8 cellular contexts compared by ENCODE assay signal in the genomic region with DNA sequence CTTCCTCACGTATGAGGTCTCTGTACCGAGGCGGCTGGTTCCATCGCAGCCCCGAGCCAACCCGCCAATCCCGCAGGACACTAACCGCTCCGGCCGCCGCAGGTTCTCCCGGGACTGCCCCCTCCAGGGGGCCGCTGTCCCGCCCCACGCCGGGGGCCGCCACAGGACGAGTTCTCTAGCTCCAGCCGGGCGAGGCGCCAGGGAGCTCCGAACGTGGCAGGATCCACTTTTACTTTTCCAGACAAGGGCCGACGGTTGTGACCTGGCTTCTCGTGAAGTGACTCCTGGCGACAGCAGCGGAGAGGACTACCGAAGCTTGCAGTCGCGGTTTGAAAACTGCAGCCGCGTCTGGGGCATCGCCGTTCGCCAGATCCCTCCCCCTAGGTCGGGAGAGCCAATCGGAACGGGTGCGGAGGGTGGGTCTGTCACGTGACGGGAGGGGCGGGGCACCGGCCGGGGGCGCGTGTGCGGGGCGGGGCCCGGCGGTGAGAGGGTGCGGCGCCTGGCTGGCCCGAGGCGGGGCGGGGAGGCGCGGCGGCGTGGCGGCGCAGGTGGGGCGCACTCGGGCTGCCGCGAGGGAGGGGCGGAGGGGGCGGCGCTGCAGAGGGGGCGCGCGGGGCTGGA. TPM values are rescaled to one million over a fixed set of nuclear protein-coding genes. Genes with fewer than 3 reads are reported as not detected.
A peak's percentile ranks its signal among the peaks of the same experiment; 100 is the strongest.
DNase-seq lines count a peak whose midpoint lies in the region; ATAC-seq and TF ChIP-seq lines count a peak whose summit lies in the region.

TSS of gene STK17B (minus strand) at position 331 of the 624 bp plus-strand sequence. CDS start 8,195 bp downstream, outside the sequence.

- CTCF ChIA-PET in activated CD8-positive, alpha-beta memory T cell treated with anti-CD3 and anti-CD28 coated beads, Interleukin-2, amount 10 ng/mL, durations not matched to agents 7 days and 5 days (lab: Charles Lee) = interaction anchor here (0.9 to 1.9 kb wide), 10 partner anchors 12 to 105 kb away, joined by 3 to 7 read pairs (median 4); no protein-coding TSS in a partner anchor

- H3K9ac ChIP-seq in endodermal cell (ENCODE audit: extremely low read depth, low read length, poor library complexity, severe bottlenecking) = peak within 1 kb of the TSS; percentile 56

- peak; percentile 50 for ATAC-seq in GM19467 (IDR thresholded peaks at IDR 0.05; ENCODE audit: unreplicated experiment)
- ATAC-seq in activated CD8-positive, alpha-beta memory T cell treated with anti-CD3 and anti-CD28 coated beads, Interleukin-2, amount 10 ng/mL, durations not matched to agents 7 days and 5 days = peak; percentile 65

- H3K4me1 ChIP-seq in endodermal cell (ENCODE audit: control insufficient read depth, insufficient read depth, low read length) = no peaks in the 10 kb centered on the region

- H3K36me3 Mint-ChIP-seq in activated CD8-positive, alpha-beta memory T cell treated with anti-CD3 and anti-CD28 coated beads, Interleukin-2, amount 10 ng/mL, durations not matched to agents 7 days and 5 days = peaks cover 69% of the 10 kb centered on the region
- no peaks in the 10 kb centered on the region for H3K36me3 Mint-ChIP-seq in endodermal cell (ENCODE audit: low read depth)

- no peaks in the 10 kb centered on the region for H3K9me3 Mint-ChIP-seq in activated CD8-positive, alpha-beta memory T cell treated with anti-CD3 and anti-CD28 coated beads, Interleukin-2, amount 10 ng/mL, durations not matched to agents 7 days and 5 days (ENCODE audit: low read depth)
- no peaks in the 10 kb centered on the region for H3K9me3 Mint-ChIP-seq in endodermal cell

- peak within 1 kb of the TSS; percentile 97 for H3K4me3 ChIP-seq in endodermal cell (ENCODE audit: low read length)

- H3K27ac Mint-ChIP-seq in activated CD8-positive, alpha-beta memory T cell treated with anti-CD3 and anti-CD28 coated beads, Interleukin-2, amount 10 ng/mL, durations not matched to agents 7 days and 5 days = peak within 1 kb of the TSS; percentile 98
- H3K27ac Mint-ChIP-seq in endodermal cell = peak within 1 kb of the TSS; percentile 78

- DNase-seq in CMK (ENCODE audit: low read depth) (peak; percentile 82), HS-5 (ENCODE audit: low read depth) (peak; percentile 84), NOMO-1 treated with dmso at 0.1 percent for 144 hours (lab: John Stamatoyannopoulos, UW; ENCODE audit: unreplicated experiment) (peak; percentile 97), endodermal cell (peak; percentile 98), mesenteric fat pad (ENCODE audit: low spot score) (peak; percentile 97)
- DNase-seq in activated CD8-positive, alpha-beta memory T cell treated with anti-CD3 and anti-CD28 coated beads, Interleukin-2, amount 10 ng/mL, durations not matched to agents 7 days and 5 days = peak; percentile 98
- DNase-seq in stimulated activated CD8-positive, alpha-beta memory T cell treated with anti-CD3 and anti-CD28 coated beads, Interleukin-15, amount 100 ng/mL, for 1 hour (ENCODE audit: low read depth) = peak; percentile 94

- no peaks in the 10 kb centered on the region for H3K36me3 ChIP-seq in endodermal cell (ENCODE audit: control insufficient read depth, insufficient read depth, low read length)

- peak; percentile 38 for TF ChIP-seq CTCF in endodermal cell (conservative IDR thresholded peaks at IDR 0.05)

- no peaks in the 10 kb centered on the region for H3K27me3 Mint-ChIP-seq in activated CD8-positive, alpha-beta memory T cell treated with anti-CD3 and anti-CD28 coated beads, Interleukin-2, amount 10 ng/mL, durations not matched to agents 7 days and 5 days
- H3K27me3 Mint-ChIP-seq in endodermal cell (ENCODE audit: insufficient read depth) = peaks cover 35% of the 10 kb centered on the region

- peaks cover 37% of the 10 kb centered on the region for H3K4me1 Mint-ChIP-seq in activated CD8-positive, alpha-beta memory T cell treated with anti-CD3 and anti-CD28 coated beads, Interleukin-2, amount 10 ng/mL, durations not matched to agents 7 days and 5 days
- peaks cover 16% of the 10 kb centered on the region for H3K4me1 Mint-ChIP-seq in endodermal cell

- H3K4me3 Mint-ChIP-seq in activated CD8-positive, alpha-beta memory T cell treated with anti-CD3 and anti-CD28 coated beads, Interleukin-2, amount 10 ng/mL, durations not matched to agents 7 days and 5 days = peak within 1 kb of the TSS; percentile 99
- peak within 1 kb of the TSS; percentile 64 for H3K4me3 Mint-ChIP-seq in endodermal cell

- H3K9me3 ChIP-seq in endodermal cell (ENCODE audit: control insufficient read depth, low read length) = no peaks in the 10 kb centered on the region

- peaks cover 36% of the 10 kb centered on the region for H3K27me3 ChIP-seq in endodermal cell (ENCODE audit: control insufficient read depth, insufficient read depth, low read length, poor library complexity, severe bottlenecking)

- 0 to 1% methylated on average over 8 to 72 of the region's 72 CpGs for WGBS in endodermal cell (ENCODE audit: insufficient coverage in 1 of 2, insufficient read length in 1 of 2), 2 experiments

- peak within 1 kb of the TSS; percentile 66 for H3K27ac ChIP-seq in endodermal cell (ENCODE audit: low read depth, low read length)

RNA-seq across cellular contexts. Expression of gene STK17B, which starts in this region (rescaled TPM):
- total RNA-seq in activated CD8-positive, alpha-beta memory T cell treated with anti-CD3 and anti-CD28 coated beads, Interleukin-2, amount 10 ng/mL, durations not matched to agents 7 days and 5 days = 100 to 1,000 TPM; 389 to 511 TPM
- total RNA-seq in endodermal cell (10 to 100 TPM in 1 of 2 donors, 1 to 10 TPM in 1; 6.2 to 10.8 TPM), mesenteric fat pad (67.7 TPM)
- 7.8 TPM for polyA plus RNA-seq in endodermal cell (2013, experiment 1 of 2)
- 9.2 TPM for polyA plus RNA-seq in endodermal cell (2013, experiment 2 of 2)

Comparison
In these comparisons a context has a peak if more than half of its experiments do, and no peak if none do; other contexts are left out.
1. Peak in every context shown above with its lines: DNase-seq, ATAC-seq, H3K4me3 ChIP-seq and H3K27ac ChIP-seq.